1 cellular context compared by ENCODE assay signal in genomic region chr16:84607694-84608093, GRCh38.
A peak's percentile ranks its signal among the peaks of the same experiment; 100 is the strongest.
TF ChIP-seq lines count a peak whose summit lies in the region.

No MANE protein-coding gene starts in this region.

TF ChIP-seq in K562, 482 proteins besides CTCF, POLR2A, EP300 and RAD21 (continued from another document and continues in another):
- TF ChIP-seq KDM5B (IDR thresholded peaks at IDR 0.05; ENCODE audit: insufficient replicate concordance, low read depth, low read length) (peak; percentile 39), SAP30 (IDR thresholded peaks at IDR 0.05; ENCODE audit: borderline replicate concordance, insufficient read depth, low read depth, low read length, poor library complexity, severe bottlenecking) (no peak), MTA2 (IDR thresholded peaks at IDR 0.05; ENCODE audit: low read depth) (peak; percentile 33; the same call in 1 of the 2 replicates), SMC3 (conservative IDR thresholded peaks at IDR 0.05; ENCODE audit: insufficient read depth, low read depth, low read length) (no peak), SNAPC5 (CRISPR knock-in tag; IDR thresholded peaks at IDR 0.05) (no peak), GABPA (tag; conservative IDR thresholded peaks at IDR 0.05; ENCODE audit: low read depth) (peak; percentile 79), NR4A1 (CRISPR knock-in tag; IDR thresholded peaks at IDR 0.05) (no peak), NR4A1 (tag; IDR thresholded peaks at IDR 0.05) (no peak), ZNF592 (IDR thresholded peaks at IDR 0.05) (peak; percentile 63), ZBTB40 (IDR thresholded peaks at IDR 0.05) (peak; percentile 78), ZBTB40 (CRISPR knock-in tag; IDR thresholded peaks at IDR 0.05) (no peak), CCNT2 (IDR thresholded peaks at IDR 0.05; ENCODE audit: borderline replicate concordance, extremely low read depth, insufficient read length, low read depth, low read length) (no peak), PHF8 (IDR thresholded peaks at IDR 0.05; ENCODE audit: borderline replicate concordance, low read length) (no peak), ADNP (tag; IDR thresholded peaks at IDR 0.05) (peak; percentile 68; the same call in 1 of the 2 replicates), ZNF311 (CRISPR knock-in tag; IDR thresholded peaks at IDR 0.05) (no peak), XRCC3 (IDR thresholded peaks at IDR 0.05) (no peak), CBX8 (IDR thresholded peaks at IDR 0.05; ENCODE audit: borderline replicate concordance, extremely low read depth, low read depth, low read length, poor library complexity, severe bottlenecking) (no peak), CTCFL (IDR thresholded peaks at IDR 0.05; ENCODE audit: borderline replicate concordance, insufficient read depth, low read depth, low read length, poor library complexity, severe bottlenecking) (no peak), DNMT1 (IDR thresholded peaks at IDR 0.05) (no peak), RBM14 (IDR thresholded peaks at IDR 0.05; ENCODE audit: borderline replicate concordance, insufficient read depth, low read depth, low read length) (no peak), NFRKB (IDR thresholded peaks at IDR 0.05; ENCODE audit: low read depth) (no peak), NR2C2 (CRISPR knock-in tag; IDR thresholded peaks at IDR 0.05) (no peak), NR2C2 (tag; IDR thresholded peaks at IDR 0.05) (0 out of 2 replicates have a peak, but pooled peaks have one; percentile 50), CBFA2T3 (IDR thresholded peaks at IDR 0.05) (peak; percentile 81), GMEB1 (CRISPR knock-in tag; IDR thresholded peaks at IDR 0.05) (no peak), RBM17 (IDR thresholded peaks at IDR 0.05; ENCODE audit: borderline replicate concordance, low read depth, low read length) (no peak), TEAD4 (IDR thresholded peaks at IDR 0.05; ENCODE audit: low read length) (peak; percentile 69; the same call in 1 of the 2 replicates), TEAD4 (CRISPR knock-in tag; IDR thresholded peaks at IDR 0.05; ENCODE audit: borderline replicate concordance) (no peak), ZNF696 (CRISPR knock-in tag; conservative IDR thresholded peaks at IDR 0.05) (no peak), NR2C1 (IDR thresholded peaks at IDR 0.05) (0 out of 2 replicates have a peak, but pooled peaks have one; percentile 25), NR2C1 (tag; IDR thresholded peaks at IDR 0.05) (peak; percentile 67), ZNF277 (CRISPR knock-in tag; IDR thresholded peaks at IDR 0.05; ENCODE audit: borderline replicate concordance) (no peak), FOXA3 (CRISPR knock-in tag; conservative IDR thresholded peaks at IDR 0.05 in 1 of 2, IDR thresholded peaks at IDR 0.05 in 1 of 2) (no peak), RBBP5 (IDR thresholded peaks at IDR 0.05; ENCODE audit: borderline replicate concordance, insufficient read depth, low read length, poor library complexity, severe bottlenecking) (no peak), ELF4 (CRISPR knock-in tag; IDR thresholded peaks at IDR 0.05) (peak; percentile 84), RCOR1 (IDR thresholded peaks at IDR 0.05; ENCODE audit: borderline replicate concordance in 1 of 2, low read depth in 2 of 2, low read length in 2 of 2) (peak in 1 of 2 experiments; percentile 91; a peak in 2 of 4 replicates), ETV6 (IDR thresholded peaks at IDR 0.05; ENCODE audit: borderline replicate concordance in 1 of 2, low read depth in 2 of 2, low read length in 1 of 2) (0 out of 4 replicates have a peak, but pooled peaks of 1 of the 2 experiments have one; percentile 71), ETV6 (CRISPR knock-in tag; IDR thresholded peaks at IDR 0.05; ENCODE audit: borderline replicate concordance) (no peak), NCOA1 (IDR thresholded peaks at IDR 0.05; ENCODE audit: low read depth) (peak; percentile 66; the same call in 1 of the 2 replicates), ZNF764 (CRISPR knock-in tag; IDR thresholded peaks at IDR 0.05; ENCODE audit: low read depth) (no peak), L3MBTL2 (IDR thresholded peaks at IDR 0.05) (no peak), SPI1 (IDR thresholded peaks at IDR 0.05; ENCODE audit: borderline replicate concordance, low read depth, low read length) (peak; percentile 88), ZNF695 (CRISPR knock-in tag; IDR thresholded peaks at IDR 0.05) (no peak), TAL1 (IDR thresholded peaks at IDR 0.05) (peak; percentile 65), CHD1 (IDR thresholded peaks at IDR 0.05; ENCODE audit: low read length) (no peak), NELFE (IDR thresholded peaks at IDR 0.05; ENCODE audit: insufficient read depth, insufficient read length) (no peak), HNRNPK (IDR thresholded peaks at IDR 0.05; ENCODE audit: low read depth, low read length, poor library complexity, severe bottlenecking) (no peak), CBFA2T2 (conservative IDR thresholded peaks at IDR 0.05) (peak; percentile 54; the same call in 1 of the 2 replicates)
